26 cellular contexts compared by ENCODE assay signal in the genomic region with DNA sequence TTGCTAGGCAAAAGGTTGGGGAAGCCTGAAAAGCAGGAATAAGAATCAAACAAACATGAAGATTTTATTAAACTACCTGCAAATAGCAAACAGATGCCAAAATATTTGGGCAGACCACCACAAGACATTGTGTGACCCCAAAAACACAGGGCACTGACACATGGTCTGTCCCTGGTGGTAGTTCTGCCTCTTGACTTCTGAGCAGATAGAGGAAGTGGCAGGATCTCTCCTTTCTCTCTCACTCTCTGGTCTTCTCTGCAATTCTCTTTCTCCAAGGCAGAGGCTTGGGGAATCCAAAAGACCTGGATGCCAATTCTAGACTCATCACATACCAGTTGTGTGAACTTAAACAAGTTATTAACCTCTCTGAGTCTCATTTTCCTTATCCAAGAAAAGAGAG. TPM values are rescaled to one million over a fixed set of nuclear protein-coding genes. Genes with fewer than 3 reads are reported as not detected.
"Had no signal": no experiment of that assay in that cellular context is flagged by ENCODE, and none has a peak within 500 bp of the region (broad histone marks: within the 10 kb centered on the region; RNA-seq: fewer than 3 reads in every experiment).

No MANE protein-coding gene starts in this region.

- H3K36me3 ChIP-seq: breast epithelium, heart left ventricle, right lobe of liver had no signal

- DNase-seq: activated CD4-positive, alpha-beta T cell treated with anti-CD3 and anti-CD28 coated beads for 4 hours; activated CD4-positive, alpha-beta T cell treated with anti-CD3 and anti-CD28 coated beads, Interleukin-2, amount 50 U/mL, for 4 hours; activated naive CD4-positive, alpha-beta T cell; activated T-cell treated with anti-CD3 and anti-CD28 coated beads for 4 hours; activated T-cell treated with anti-CD3 and anti-CD28 coated beads, Interleukin-2, amount 50 U/mL, for 72 hours; central memory CD4-positive, alpha-beta T cell; foreskin fibroblast; heart left ventricle; hypothalamus; midbrain; naive thymus-derived CD4-positive, alpha-beta T cell; right lobe of liver; stimulated activated CD4-positive, alpha-beta T cell treated with anti-CD3 and anti-CD28 coated beads, Interleukin-2, amount 100 ng/mL, for 48 hours; stimulated activated naive CD8-positive, alpha-beta T cell treated with anti-CD3 and anti-CD28 coated beads, Interleukin-15, Interleukin-2, amounts not matched to agents 100 U/mL and 50 U/mL, for 24 hours; testis; trophoblast cell had no signal

- H3K9me3 ChIP-seq: breast epithelium, heart left ventricle, right lobe of liver, testis had no signal

- H3K27ac Mint-ChIP-seq: activated naive CD4-positive, alpha-beta T cell treated with anti-CD3 and anti-CD28 coated beads, Interleukin-2, amount 50 U/mL, for 72 hours; activated T-cell treated with anti-CD3 and anti-CD28 coated beads, Interleukin-2, amount 50 U/mL, for 72 hours; memory B cell; naive thymus-derived CD4-positive, alpha-beta T cell; progenitor cell of endocrine pancreas; T-helper 2 cell treated with Interferon-gamma antibody and Interleukin-4, amounts not matched to agents 5 μg/mL and 100 μg/mL, for 36 hours had no signal

- ATAC-seq: activated naive CD4-positive, alpha-beta T cell treated with anti-CD3 and anti-CD28 coated beads, Interleukin-2, amount 50 U/mL, for 72 hours; activated T-cell treated with anti-CD3 and anti-CD28 coated beads, Interleukin-2, amount 50 U/mL, for 72 hours; esophagus mucosa; heart left ventricle; naive thymus-derived CD4-positive, alpha-beta T cell; right lobe of liver; stimulated activated naive CD8-positive, alpha-beta T cell treated with anti-CD3 and anti-CD28 coated beads, Interleukin-15, Interleukin-2, amounts not matched to agents 100 U/mL and 50 U/mL, for 24 hours had no signal

- H3K4me3 ChIP-seq: breast epithelium, heart left ventricle, right lobe of liver, testis had no signal

- H3K4me1 ChIP-seq: breast epithelium, testis had no signal

- H3K27ac ChIP-seq: breast epithelium, heart left ventricle, right lobe of liver, testis had no signal

- H3K4me3 Mint-ChIP-seq: activated T-cell treated with anti-CD3 and anti-CD28 coated beads, Interleukin-2, amount 50 U/mL, for 72 hours; memory B cell; naive thymus-derived CD4-positive, alpha-beta T cell; T-helper 2 cell treated with Interferon-gamma antibody and Interleukin-4, amounts not matched to agents 5 μg/mL and 100 μg/mL, for 36 hours had no signal

- H3K27me3 ChIP-seq: testis had no signal

- H3K9me3 Mint-ChIP-seq: activated T-cell treated with anti-CD3 and anti-CD28 coated beads, Interleukin-2, amount 50 U/mL, for 72 hours; memory B cell had no signal

- H3K36me3 Mint-ChIP-seq: memory B cell had no signal

RNA-seq across cellular contexts. Expression of a gene that starts 4.3 kb away (rescaled TPM):
- total RNA-seq: endothelial cell of umbilical vein, esophagus mucosa, kidney epithelial cell, osteocyte, progenitor cell of endocrine pancreas, renal cortical epithelial cell had no signal

RNA-seq across cellular contexts. Expression of a gene that starts 50.9 kb away (rescaled TPM):
- total RNA-seq: endothelial cell of umbilical vein had no signal
